In the genomic region with DNA sequence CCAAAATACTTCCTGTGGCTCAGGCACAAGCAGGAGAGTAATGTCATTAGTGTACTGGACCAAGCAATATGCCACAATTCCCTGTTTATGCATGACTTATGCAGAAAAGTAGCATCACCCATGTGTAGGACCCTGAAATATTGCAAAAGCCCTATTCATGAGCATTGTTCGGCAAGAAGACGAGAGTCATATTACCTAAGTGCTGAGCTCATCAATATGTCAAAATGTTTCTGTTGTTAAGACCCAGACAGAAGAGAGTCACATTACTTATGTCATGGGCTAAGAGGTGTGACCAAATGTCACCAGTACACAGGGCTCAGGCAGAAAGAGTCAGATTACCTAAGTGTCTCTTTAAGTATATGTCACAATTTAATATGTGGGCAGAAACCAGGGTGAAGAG, we compare ENCODE assay signal across 11 cellular contexts.
"Had no signal": no experiment of that assay in that cellular context is flagged by ENCODE, and none has a peak within 500 bp of the region (broad histone marks: within the 10 kb centered on the region; RNA-seq: fewer than 3 reads in every experiment).

No MANE protein-coding gene starts in this region.

- H3K4me3 ChIP-seq: GM23248, GM23338, HAP-1 had no signal

- DNase-seq: GM23248, GOT3, H7, H9, HCEC 1CT, HFFc6 had no signal

- H3K36me3 ChIP-seq: HAP-1 had no signal

- H3K27ac ChIP-seq: GM23248 had no signal

- H3K4me1 ChIP-seq: HAP-1 had no signal

- H3K4me2 ChIP-seq: GM23338 had no signal

- ATAC-seq: GM23338, HCT116 had no signal

- FAIRE-seq: H1, H54 had no signal

- H3K9ac ChIP-seq: GM23248 had no signal

- H3K9me3 ChIP-seq: HAP-1 had no signal

- H2AFZ ChIP-seq: GM23248, GM23338 had no signal
